Comparison of ENCODE assay signal across 1 cellular context in genomic region chr21:37338671-37339526, GRCh38.
TF ChIP-seq lines count a peak whose summit lies in the region.

No MANE protein-coding gene starts in this region.

TF ChIP-seq in HepG2, 621 proteins besides CTCF, POLR2A, EP300 and RAD21 (continued from another document and continues in another):
- TF ChIP-seq, protein P1, sequence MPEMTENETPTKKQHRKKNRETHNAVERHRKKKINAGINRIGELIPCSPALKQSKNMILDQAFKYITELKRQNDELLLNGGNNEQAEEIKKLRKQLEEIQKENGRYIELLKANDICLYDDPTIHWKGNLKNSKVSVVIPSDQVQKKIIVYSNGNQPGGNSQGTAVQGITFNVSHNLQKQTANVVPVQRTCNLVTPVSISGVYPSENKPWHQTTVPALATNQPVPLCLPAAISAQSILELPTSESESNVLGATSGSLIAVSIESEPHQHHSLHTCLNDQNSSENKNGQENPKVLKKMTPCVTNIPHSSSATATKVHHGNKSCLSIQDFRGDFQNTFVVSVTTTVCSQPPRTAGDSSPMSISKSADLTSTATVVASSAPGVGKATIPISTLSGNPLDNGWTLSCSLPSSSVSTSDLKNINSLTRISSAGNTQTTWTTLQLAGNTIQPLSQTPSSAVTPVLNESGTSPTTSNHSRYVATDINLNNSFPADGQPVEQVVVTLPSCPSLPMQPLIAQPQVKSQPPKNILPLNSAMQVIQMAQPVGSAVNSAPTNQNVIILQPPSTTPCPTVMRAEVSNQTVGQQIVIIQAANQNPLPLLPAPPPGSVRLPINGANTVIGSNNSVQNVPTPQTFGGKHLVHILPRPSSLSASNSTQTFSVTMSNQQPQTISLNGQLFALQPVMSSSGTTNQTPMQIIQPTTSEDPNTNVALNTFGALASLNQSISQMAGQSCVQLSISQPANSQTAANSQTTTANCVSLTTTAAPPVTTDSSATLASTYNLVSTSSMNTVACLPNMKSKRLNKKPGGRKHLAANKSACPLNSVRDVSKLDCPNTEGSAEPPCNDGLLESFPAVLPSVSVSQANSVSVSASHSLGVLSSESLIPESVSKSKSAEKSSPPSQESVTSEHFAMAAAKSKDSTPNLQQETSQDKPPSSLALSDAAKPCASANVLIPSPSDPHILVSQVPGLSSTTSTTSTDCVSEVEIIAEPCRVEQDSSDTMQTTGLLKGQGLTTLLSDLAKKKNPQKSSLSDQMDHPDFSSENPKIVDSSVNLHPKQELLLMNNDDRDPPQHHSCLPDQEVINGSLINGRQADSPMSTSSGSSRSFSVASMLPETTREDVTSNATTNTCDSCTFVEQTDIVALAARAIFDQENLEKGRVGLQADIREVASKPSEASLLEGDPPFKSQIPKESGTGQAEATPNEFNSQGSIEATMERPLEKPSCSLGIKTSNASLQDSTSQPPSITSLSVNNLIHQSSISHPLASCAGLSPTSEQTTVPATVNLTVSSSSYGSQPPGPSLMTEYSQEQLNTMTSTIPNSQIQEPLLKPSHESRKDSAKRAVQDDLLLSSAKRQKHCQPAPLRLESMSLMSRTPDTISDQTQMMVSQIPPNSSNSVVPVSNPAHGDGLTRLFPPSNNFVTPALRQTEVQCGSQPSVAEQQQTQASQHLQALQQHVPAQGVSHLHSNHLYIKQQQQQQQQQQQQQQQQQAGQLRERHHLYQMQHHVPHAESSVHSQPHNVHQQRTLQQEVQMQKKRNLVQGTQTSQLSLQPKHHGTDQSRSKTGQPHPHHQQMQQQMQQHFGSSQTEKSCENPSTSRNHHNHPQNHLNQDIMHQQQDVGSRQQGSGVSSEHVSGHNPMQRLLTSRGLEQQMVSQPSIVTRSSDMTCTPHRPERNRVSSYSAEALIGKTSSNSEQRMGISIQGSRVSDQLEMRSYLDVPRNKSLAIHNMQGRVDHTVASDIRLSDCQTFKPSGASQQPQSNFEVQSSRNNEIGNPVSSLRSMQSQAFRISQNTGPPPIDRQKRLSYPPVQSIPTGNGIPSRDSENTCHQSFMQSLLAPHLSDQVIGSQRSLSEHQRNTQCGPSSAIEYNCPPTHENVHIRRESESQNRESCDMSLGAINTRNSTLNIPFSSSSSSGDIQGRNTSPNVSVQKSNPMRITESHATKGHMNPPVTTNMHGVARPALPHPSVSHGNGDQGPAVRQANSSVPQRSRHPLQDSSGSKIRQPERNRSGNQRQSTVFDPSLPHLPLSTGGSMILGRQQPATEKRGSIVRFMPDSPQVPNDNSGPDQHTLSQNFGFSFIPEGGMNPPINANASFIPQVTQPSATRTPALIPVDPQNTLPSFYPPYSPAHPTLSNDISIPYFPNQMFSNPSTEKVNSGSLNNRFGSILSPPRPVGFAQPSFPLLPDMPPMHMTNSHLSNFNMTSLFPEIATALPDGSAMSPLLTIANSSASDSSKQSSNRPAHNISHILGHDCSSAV (CRISPR knock-in tag; IDR thresholded peaks at IDR 0.05; ENCODE audit: borderline replicate concordance) = no peak
- TF ChIP-seq ZNF101 (CRISPR knock-in tag; IDR thresholded peaks at IDR 0.05; ENCODE audit: borderline replicate concordance, low read depth) = no peak
- TF ChIP-seq CEBPB (IDR thresholded peaks at IDR 0.05; ENCODE audit: borderline replicate concordance, low read depth, low read length) = no peak
- no peak for TF ChIP-seq KDM6A (CRISPR knock-in tag; IDR thresholded peaks at IDR 0.05; ENCODE audit: low read depth)
- no peak for TF ChIP-seq YEATS4 (CRISPR knock-in tag; IDR thresholded peaks at IDR 0.05; ENCODE audit: borderline replicate concordance)
- TF ChIP-seq TGIF2 (CRISPR knock-in tag; IDR thresholded peaks at IDR 0.05) = peak; percentile 95
- TF ChIP-seq HOXA7 (CRISPR knock-in tag; IDR thresholded peaks at IDR 0.05) = no peak
- TF ChIP-seq ZNF331 (CRISPR knock-in tag; IDR thresholded peaks at IDR 0.05) = no peak
- TF ChIP-seq JUND (CRISPR knock-in tag; IDR thresholded peaks at IDR 0.05) = peak; percentile 41; the same call in 1 of the 2 replicates
- TF ChIP-seq, protein P2, sequence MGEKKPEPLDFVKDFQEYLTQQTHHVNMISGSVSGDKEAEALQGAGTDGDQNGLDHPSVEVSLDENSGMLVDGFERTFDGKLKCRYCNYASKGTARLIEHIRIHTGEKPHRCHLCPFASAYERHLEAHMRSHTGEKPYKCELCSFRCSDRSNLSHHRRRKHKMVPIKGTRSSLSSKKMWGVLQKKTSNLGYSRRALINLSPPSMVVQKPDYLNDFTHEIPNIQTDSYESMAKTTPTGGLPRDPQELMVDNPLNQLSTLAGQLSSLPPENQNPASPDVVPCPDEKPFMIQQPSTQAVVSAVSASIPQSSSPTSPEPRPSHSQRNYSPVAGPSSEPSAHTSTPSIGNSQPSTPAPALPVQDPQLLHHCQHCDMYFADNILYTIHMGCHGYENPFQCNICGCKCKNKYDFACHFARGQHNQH (CRISPR knock-in tag; IDR thresholded peaks at IDR 0.05) = 0 out of 2 replicates have a peak, but pooled peaks have one; percentile 37
- no peak for TF ChIP-seq FOXA1 (IDR thresholded peaks at IDR 0.05)
- peak; percentile 54 for TF ChIP-seq FOXA1 (CRISPR knock-in tag; IDR thresholded peaks at IDR 0.05)
- peak in 1 of 2 experiments; percentile 69; a peak in 2 of 4 replicates for TF ChIP-seq ATF4 (CRISPR knock-in tag; IDR thresholded peaks at IDR 0.05)
- TF ChIP-seq RARA (CRISPR knock-in tag; IDR thresholded peaks at IDR 0.05) = peak; percentile 88
- TF ChIP-seq ZNF124 (CRISPR knock-in tag; IDR thresholded peaks at IDR 0.05) = no peak
- no peak for TF ChIP-seq TAF1 (CRISPR knock-in tag; IDR thresholded peaks at IDR 0.05)
- TF ChIP-seq, protein P3, sequence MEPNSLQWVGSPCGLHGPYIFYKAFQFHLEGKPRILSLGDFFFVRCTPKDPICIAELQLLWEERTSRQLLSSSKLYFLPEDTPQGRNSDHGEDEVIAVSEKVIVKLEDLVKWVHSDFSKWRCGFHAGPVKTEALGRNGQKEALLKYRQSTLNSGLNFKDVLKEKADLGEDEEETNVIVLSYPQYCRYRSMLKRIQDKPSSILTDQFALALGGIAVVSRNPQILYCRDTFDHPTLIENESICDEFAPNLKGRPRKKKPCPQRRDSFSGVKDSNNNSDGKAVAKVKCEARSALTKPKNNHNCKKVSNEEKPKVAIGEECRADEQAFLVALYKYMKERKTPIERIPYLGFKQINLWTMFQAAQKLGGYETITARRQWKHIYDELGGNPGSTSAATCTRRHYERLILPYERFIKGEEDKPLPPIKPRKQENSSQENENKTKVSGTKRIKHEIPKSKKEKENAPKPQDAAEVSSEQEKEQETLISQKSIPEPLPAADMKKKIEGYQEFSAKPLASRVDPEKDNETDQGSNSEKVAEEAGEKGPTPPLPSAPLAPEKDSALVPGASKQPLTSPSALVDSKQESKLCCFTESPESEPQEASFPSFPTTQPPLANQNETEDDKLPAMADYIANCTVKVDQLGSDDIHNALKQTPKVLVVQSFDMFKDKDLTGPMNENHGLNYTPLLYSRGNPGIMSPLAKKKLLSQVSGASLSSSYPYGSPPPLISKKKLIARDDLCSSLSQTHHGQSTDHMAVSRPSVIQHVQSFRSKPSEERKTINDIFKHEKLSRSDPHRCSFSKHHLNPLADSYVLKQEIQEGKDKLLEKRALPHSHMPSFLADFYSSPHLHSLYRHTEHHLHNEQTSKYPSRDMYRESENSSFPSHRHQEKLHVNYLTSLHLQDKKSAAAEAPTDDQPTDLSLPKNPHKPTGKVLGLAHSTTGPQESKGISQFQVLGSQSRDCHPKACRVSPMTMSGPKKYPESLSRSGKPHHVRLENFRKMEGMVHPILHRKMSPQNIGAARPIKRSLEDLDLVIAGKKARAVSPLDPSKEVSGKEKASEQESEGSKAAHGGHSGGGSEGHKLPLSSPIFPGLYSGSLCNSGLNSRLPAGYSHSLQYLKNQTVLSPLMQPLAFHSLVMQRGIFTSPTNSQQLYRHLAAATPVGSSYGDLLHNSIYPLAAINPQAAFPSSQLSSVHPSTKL (CRISPR knock-in tag; IDR thresholded peaks at IDR 0.05) = peak; percentile 83
- peak; percentile 78; the same call in 1 of the 2 replicates for TF ChIP-seq FOXK1 (CRISPR knock-in tag; IDR thresholded peaks at IDR 0.05; ENCODE audit: borderline replicate concordance, low read depth)
- TF ChIP-seq, protein P4, sequence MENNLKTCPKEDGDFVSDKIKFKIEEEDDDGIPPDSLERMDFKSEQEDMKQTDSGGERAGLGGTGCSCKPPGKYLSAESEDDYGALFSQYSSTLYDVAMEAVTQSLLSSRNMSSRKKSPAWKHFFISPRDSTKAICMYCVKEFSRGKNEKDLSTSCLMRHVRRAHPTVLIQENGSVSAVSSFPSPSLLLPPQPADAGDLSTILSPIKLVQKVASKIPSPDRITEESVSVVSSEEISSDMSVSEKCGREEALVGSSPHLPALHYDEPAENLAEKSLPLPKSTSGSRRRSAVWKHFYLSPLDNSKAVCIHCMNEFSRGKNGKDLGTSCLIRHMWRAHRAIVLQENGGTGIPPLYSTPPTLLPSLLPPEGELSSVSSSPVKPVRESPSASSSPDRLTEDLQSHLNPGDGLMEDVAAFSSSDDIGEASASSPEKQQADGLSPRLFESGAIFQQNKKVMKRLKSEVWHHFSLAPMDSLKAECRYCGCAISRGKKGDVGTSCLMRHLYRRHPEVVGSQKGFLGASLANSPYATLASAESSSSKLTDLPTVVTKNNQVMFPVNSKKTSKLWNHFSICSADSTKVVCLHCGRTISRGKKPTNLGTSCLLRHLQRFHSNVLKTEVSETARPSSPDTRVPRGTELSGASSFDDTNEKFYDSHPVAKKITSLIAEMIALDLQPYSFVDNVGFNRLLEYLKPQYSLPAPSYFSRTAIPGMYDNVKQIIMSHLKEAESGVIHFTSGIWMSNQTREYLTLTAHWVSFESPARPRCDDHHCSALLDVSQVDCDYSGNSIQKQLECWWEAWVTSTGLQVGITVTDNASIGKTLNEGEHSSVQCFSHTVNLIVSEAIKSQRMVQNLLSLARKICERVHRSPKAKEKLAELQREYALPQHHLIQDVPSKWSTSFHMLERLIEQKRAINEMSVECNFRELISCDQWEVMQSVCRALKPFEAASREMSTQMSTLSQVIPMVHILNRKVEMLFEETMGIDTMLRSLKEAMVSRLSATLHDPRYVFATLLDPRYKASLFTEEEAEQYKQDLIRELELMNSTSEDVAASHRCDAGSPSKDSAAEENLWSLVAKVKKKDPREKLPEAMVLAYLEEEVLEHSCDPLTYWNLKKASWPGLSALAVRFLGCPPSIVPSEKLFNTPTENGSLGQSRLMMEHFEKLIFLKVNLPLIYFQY (CRISPR knock-in tag; IDR thresholded peaks at IDR 0.05; ENCODE audit: borderline replicate concordance) = peak; percentile 14; the same call in 1 of the 2 replicates
- TF ChIP-seq ZNF496 (CRISPR knock-in tag; IDR thresholded peaks at IDR 0.05; ENCODE audit: insufficient replicate concordance) = no peak
- 0 out of 2 replicates have a peak, but pooled peaks have one; percentile 13 for TF ChIP-seq SALL1 (CRISPR knock-in tag; IDR thresholded peaks at IDR 0.05)
- TF ChIP-seq ZNF564 (CRISPR knock-in tag; IDR thresholded peaks at IDR 0.05) = no peak
- no peak for TF ChIP-seq KDM4B (CRISPR knock-in tag; IDR thresholded peaks at IDR 0.05)
- TF ChIP-seq ZNF788 (CRISPR knock-in tag; IDR thresholded peaks at IDR 0.05; ENCODE audit: borderline replicate concordance) = 0 out of 2 replicates have a peak, but pooled peaks have one; percentile 9
- peak; percentile 48; the same call in 1 of the 2 replicates for TF ChIP-seq RAD51 (IDR thresholded peaks at IDR 0.05; ENCODE audit: borderline replicate concordance)
- peak; percentile 38; the same call in 1 of the 2 replicates for TF ChIP-seq THRA (CRISPR knock-in tag; IDR thresholded peaks at IDR 0.05; ENCODE audit: borderline replicate concordance)
- TF ChIP-seq ZNF251 (CRISPR knock-in tag; IDR thresholded peaks at IDR 0.05) = no peak
- no peak for TF ChIP-seq ZFP41 (CRISPR knock-in tag; IDR thresholded peaks at IDR 0.05; ENCODE audit: borderline replicate concordance)
- TF ChIP-seq MEF2D (CRISPR knock-in tag; IDR thresholded peaks at IDR 0.05) = peak; percentile 48; the same call in 1 of the 2 replicates
- TF ChIP-seq ZMAT5 (CRISPR knock-in tag; IDR thresholded peaks at IDR 0.05; ENCODE audit: borderline replicate concordance, low read depth) = no peak
- peak; percentile 60; the same call in 1 of the 2 replicates for TF ChIP-seq TCF7 (IDR thresholded peaks at IDR 0.05; ENCODE audit: low read depth)
- peak; percentile 31; the same call in 1 of the 2 replicates for TF ChIP-seq KDM2A (CRISPR knock-in tag; IDR thresholded peaks at IDR 0.05; ENCODE audit: borderline replicate concordance, low read depth)
- TF ChIP-seq TBL1XR1 (IDR thresholded peaks at IDR 0.05; ENCODE audit: borderline replicate concordance, low read length, partially characterized antibody) = peak; percentile 18
- TF ChIP-seq MXI1 (IDR thresholded peaks at IDR 0.05; ENCODE audit: borderline replicate concordance, low read depth, low read length) = peak; percentile 99
- TF ChIP-seq ZNF234 (CRISPR knock-in tag; conservative IDR thresholded peaks at IDR 0.05) = no peak
- TF ChIP-seq, protein P5, sequence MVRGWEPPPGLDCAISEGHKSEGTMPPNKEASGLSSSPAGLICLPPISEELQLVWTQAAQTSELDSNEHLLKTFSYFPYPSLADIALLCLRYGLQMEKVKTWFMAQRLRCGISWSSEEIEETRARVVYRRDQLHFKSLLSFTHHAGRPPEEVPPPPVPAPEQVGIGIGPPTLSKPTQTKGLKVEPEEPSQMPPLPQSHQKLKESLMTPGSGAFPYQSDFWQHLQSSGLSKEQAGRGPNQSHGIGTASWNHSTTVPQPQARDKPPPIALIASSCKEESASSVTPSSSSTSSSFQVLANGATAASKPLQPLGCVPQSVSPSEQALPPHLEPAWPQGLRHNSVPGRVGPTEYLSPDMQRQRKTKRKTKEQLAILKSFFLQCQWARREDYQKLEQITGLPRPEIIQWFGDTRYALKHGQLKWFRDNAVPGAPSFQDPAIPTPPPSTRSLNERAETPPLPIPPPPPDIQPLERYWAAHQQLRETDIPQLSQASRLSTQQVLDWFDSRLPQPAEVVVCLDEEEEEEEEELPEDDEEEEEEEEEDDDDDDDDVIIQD (CRISPR knock-in tag; IDR thresholded peaks at IDR 0.05; ENCODE audit: low read depth) = peak; percentile 75; the same call in 1 of the 2 replicates
- TF ChIP-seq MIER3 (CRISPR knock-in tag; IDR thresholded peaks at IDR 0.05; ENCODE audit: borderline replicate concordance) = 0 out of 2 replicates have a peak, but pooled peaks have one; percentile 38
- TF ChIP-seq ZFP37 (CRISPR knock-in tag; IDR thresholded peaks at IDR 0.05; ENCODE audit: borderline replicate concordance) = 0 out of 2 replicates have a peak, but pooled peaks have one; percentile 33
